Comparison of ENCODE assay signal across 8 cellular contexts in genomic region chr14:73058224-73058922, GRCh38. TPM values are rescaled to one million over a fixed set of nuclear protein-coding genes. Genes with fewer than 3 reads are reported as not detected.
DNase-seq lines count a peak whose midpoint lies in the region; ATAC-seq and TF ChIP-seq lines count a peak whose summit lies in the region.

RBM25 (plus strand) TSS chr14:73058534; CDS start chr14:73071642, 13,108 bp downstream.

- H3K9ac ChIP-seq in ES-I3 (ENCODE audit: low read depth, low read length): peak within 1 kb of the TSS; percentile 70
- peak within 1 kb of the TSS; percentile 99 for H3K9ac ChIP-seq in H9 (ENCODE audit: extremely low read depth, insufficient read length, low read length)
- H3K9ac ChIP-seq in Loucy (ENCODE audit: low read depth, low read length, poor library complexity, severe bottlenecking): peak within 1 kb of the TSS; percentile 91

- TF ChIP-seq CTCF in H9 (conservative IDR thresholded peaks at IDR 0.05): no peak
- no peak for TF ChIP-seq CTCF in Loucy (conservative IDR thresholded peaks at IDR 0.05; ENCODE audit: low read length)
- peak; percentile 10 for TF ChIP-seq CTCF in RWPE2 (IDR thresholded peaks at IDR 0.05; ENCODE audit: poor library complexity, severe bottlenecking)

- H3K9me3 ChIP-seq in ES-I3 (ENCODE audit: control insufficient read depth, insufficient read depth, low read length) (no peaks in the 10 kb centered on the region), H9 (ENCODE audit: control insufficient read depth, low read depth, low read length) (no peaks in the 10 kb centered on the region), Loucy (ENCODE audit: insufficient read depth, low read depth, low read length) (no peaks in the 10 kb centered on the region), RWPE2 (ENCODE audit: severe bottlenecking) (no peaks in the 10 kb centered on the region)

- DNase-seq in H9 (peak; percentile 97), RWPE2 (ENCODE audit: low spot score) (peak; percentile 98), fibroblast of peridontal ligament (ENCODE audit: extremely low read depth) (peak; percentile 100)
- DNase-seq in activated T-helper 2 cell treated with anti-CD3 and anti-CD28 coated beads, Interferon-gamma antibody, Interleukin-2, Interleukin-4, amounts not matched to agents 10 μg/mL and 5 μg/mL and 100 μg/mL, durations not matched to agents 14 hours and 24 hours and 36 hours (ENCODE audit: low spot score): peak; percentile 93
- DNase-seq in naive thymus-derived CD8-positive, alpha-beta T cell: peak; percentile 86 to 97 (median 94)
- peak; percentile 87 to 96 (median 93) for DNase-seq in stimulated activated naive CD4-positive, alpha-beta T cell (lab: John Stamatoyannopoulos, UW)

- peaks cover 8% of the 10 kb centered on the region; the same call in 1 of the 2 replicates for H3K4me1 ChIP-seq in ES-I3 (ENCODE audit: insufficient read depth, low read length)
- H3K4me1 ChIP-seq in H9 (ENCODE audit: insufficient read depth, low read length): no peaks in the 10 kb centered on the region
- peaks cover 37% of the 10 kb centered on the region for H3K4me1 ChIP-seq in Loucy (ENCODE audit: insufficient read depth, low read length, poor library complexity, severe bottlenecking)
- peaks cover 14% of the 10 kb centered on the region for H3K4me1 ChIP-seq in RWPE2 (ENCODE audit: insufficient read depth, poor library complexity, severe bottlenecking)

- H3K36me3 ChIP-seq in ES-I3 (ENCODE audit: insufficient read depth, low read length) (no peaks in the 10 kb centered on the region), Loucy (ENCODE audit: insufficient read depth, low read length) (peaks cover under 1% of the 10 kb centered on the region; the same call in 1 of the 2 replicates), RWPE2 (ENCODE audit: low read depth) (peaks cover 42% of the 10 kb centered on the region)

- H2BK15ac ChIP-seq in H9 (ENCODE audit: low read depth, low read length): no peak within 1 kb of the TSS

- H2AFZ ChIP-seq in H9 (ENCODE audit: low read length) (no peak within 1 kb of the TSS), Loucy (ENCODE audit: low read length) (peak within 1 kb of the TSS; percentile 92)

- H3K56ac ChIP-seq in H9 (ENCODE audit: insufficient read length, low read depth, low read length): no peak within 1 kb of the TSS

- peak within 1 kb of the TSS; percentile 97 for H3K18ac ChIP-seq in H9 (ENCODE audit: insufficient read length, low read depth, low read length)

- peaks cover 2% of the 10 kb centered on the region for H3K79me1 ChIP-seq in H9 (ENCODE audit: insufficient read depth, low read depth, low read length, poor library complexity, severe bottlenecking)

- H3K4me3 ChIP-seq in Loucy (ENCODE audit: low read length, poor library complexity, severe bottlenecking): peak within 1 kb of the TSS; percentile 83
- peak within 1 kb of the TSS; percentile 63 for H3K4me3 ChIP-seq in RWPE2 (ENCODE audit: severe bottlenecking)

- no CpG with 5 or more reads among the region's 57 CpGs for WGBS in H9 (ENCODE audit: extremely low coverage, insufficient read length, low lambda C conversion rate)

- H3K23me2 ChIP-seq in H9 (ENCODE audit: insufficient read length, low read depth, low read length, poor library complexity, severe bottlenecking): no peaks in the 10 kb centered on the region

- H3K4me3 Mint-ChIP-seq in H9: no peak within 1 kb of the TSS
- no peak within 1 kb of the TSS for H3K4me3 Mint-ChIP-seq in activated T-helper 2 cell treated with anti-CD3 and anti-CD28 coated beads, Interferon-gamma antibody, Interleukin-2, Interleukin-4, amounts not matched to agents 10 μg/mL and 5 μg/mL and 100 μg/mL, durations not matched to agents 14 hours and 24 hours and 36 hours (ENCODE audit: low read depth)
- no peak within 1 kb of the TSS for H3K4me3 Mint-ChIP-seq in naive thymus-derived CD8-positive, alpha-beta T cell

- peaks cover 4 to 37% (median 26%) of the 10 kb centered on the region in 3 experiments; a peak in 6 of 7 replicates for H3K36me3 Mint-ChIP-seq in H9 (ENCODE audit: insufficient read depth in 1 of 3, low read depth in 3 of 3)
- H3K36me3 Mint-ChIP-seq in activated T-helper 2 cell treated with anti-CD3 and anti-CD28 coated beads, Interferon-gamma antibody, Interleukin-2, Interleukin-4, amounts not matched to agents 10 μg/mL and 5 μg/mL and 100 μg/mL, durations not matched to agents 14 hours and 24 hours and 36 hours (ENCODE audit: low read depth): peaks cover 26% of the 10 kb centered on the region
- H3K36me3 Mint-ChIP-seq in naive thymus-derived CD8-positive, alpha-beta T cell: peaks cover 0 to 23% (median 3%) of the 10 kb centered on the region in 3 donors

- H2BK5ac ChIP-seq in H9 (ENCODE audit: insufficient read length, low read length): peak within 1 kb of the TSS; percentile 92

- H4K91ac ChIP-seq in H9 (ENCODE audit: insufficient read length, low read depth, low read length): no peak within 1 kb of the TSS

- H3K27ac ChIP-seq in H9 (ENCODE audit: insufficient read length, low read depth, low read length): peak within 1 kb of the TSS; percentile 92
- H3K27ac ChIP-seq in RWPE2 (ENCODE audit: poor library complexity, severe bottlenecking): peak within 1 kb of the TSS; percentile 76

- H3K79me2 ChIP-seq in H9 (ENCODE audit: insufficient read depth, low read length) (peaks cover 42% of the 10 kb centered on the region), Loucy (ENCODE audit: insufficient read depth, low read length) (peaks cover 47% of the 10 kb centered on the region)

- peak within 1 kb of the TSS in 1 of 3 experiments; percentile 77; a peak in 3 of 7 replicates for H3K27ac Mint-ChIP-seq in H9
- H3K27ac Mint-ChIP-seq in activated T-helper 2 cell treated with anti-CD3 and anti-CD28 coated beads, Interferon-gamma antibody, Interleukin-2, Interleukin-4, amounts not matched to agents 10 μg/mL and 5 μg/mL and 100 μg/mL, durations not matched to agents 14 hours and 24 hours and 36 hours: no peak within 1 kb of the TSS
- H3K27ac Mint-ChIP-seq in naive thymus-derived CD8-positive, alpha-beta T cell: no peak within 1 kb of the TSS

- H3K4me1 Mint-ChIP-seq in H9: peaks cover 32 to 36% of the 10 kb centered on the region in 2 experiments
- peaks cover 22% of the 10 kb centered on the region for H3K4me1 Mint-ChIP-seq in activated T-helper 2 cell treated with anti-CD3 and anti-CD28 coated beads, Interferon-gamma antibody, Interleukin-2, Interleukin-4, amounts not matched to agents 10 μg/mL and 5 μg/mL and 100 μg/mL, durations not matched to agents 14 hours and 24 hours and 36 hours (ENCODE audit: low read depth)
- H3K4me1 Mint-ChIP-seq in naive thymus-derived CD8-positive, alpha-beta T cell: peaks cover 13 to 51% (median 36%) of the 10 kb centered on the region in 4 donors

- H3F3A ChIP-seq in Loucy (ENCODE audit: low read depth): no peaks in the 10 kb centered on the region

- H3K27me3 Mint-ChIP-seq in H9 (ENCODE audit: low read depth): no peaks in the 10 kb centered on the region; the same call in 1 of the 2 replicates
- no peaks in the 10 kb centered on the region for H3K27me3 Mint-ChIP-seq in activated T-helper 2 cell treated with anti-CD3 and anti-CD28 coated beads, Interferon-gamma antibody, Interleukin-2, Interleukin-4, amounts not matched to agents 10 μg/mL and 5 μg/mL and 100 μg/mL, durations not matched to agents 14 hours and 24 hours and 36 hours (ENCODE audit: low read depth)
- no peaks in the 10 kb centered on the region for H3K27me3 Mint-ChIP-seq in naive thymus-derived CD8-positive, alpha-beta T cell

- H3K9me2 ChIP-seq in Loucy (replicated peaks; ENCODE audit: low read depth, low read length): no peaks in the 10 kb centered on the region

- H3K9me3 Mint-ChIP-seq in H9: no peaks in the 10 kb centered on the region; a peak in 1 of 5 replicates
- H3K9me3 Mint-ChIP-seq in activated T-helper 2 cell treated with anti-CD3 and anti-CD28 coated beads, Interferon-gamma antibody, Interleukin-2, Interleukin-4, amounts not matched to agents 10 μg/mL and 5 μg/mL and 100 μg/mL, durations not matched to agents 14 hours and 24 hours and 36 hours: no peaks in the 10 kb centered on the region
- H3K9me3 Mint-ChIP-seq in naive thymus-derived CD8-positive, alpha-beta T cell: no peaks in the 10 kb centered on the region

- POLR2A ChIA-PET in naive thymus-derived CD8-positive, alpha-beta T cell (lab: Charles Lee): interaction anchor here (0.6 to 4.4 kb wide), 21 partner anchors 9 to 1705 kb away, joined by 3 to 62 read pairs (median 4); partner anchors contain the start of genes ABCD4, ALDH6A1, DCAF4 and NUMB

- intact Hi-C loops in activated T-helper 2 cell treated with anti-CD3 and anti-CD28 coated beads, Interferon-gamma antibody, Interleukin-2, Interleukin-4, amounts not matched to agents 10 μg/mL and 5 μg/mL and 100 μg/mL, durations not matched to agents 14 hours and 24 hours and 36 hours (cut with micrococcal nuclease): loop anchor here (1.0 to 10.0 kb wide), 4 partner anchors 31 to 656 kb away; partner anchors contain the start of genes PNMA1, PSEN1, RIOX1 and ZFYVE1

- H3K23ac ChIP-seq in H9 (ENCODE audit: insufficient read length, low read depth, low read length): no peak within 1 kb of the TSS

- no peak within 1 kb of the TSS for H2BK20ac ChIP-seq in H9 (ENCODE audit: low read depth, low read length, poor library complexity, severe bottlenecking)

- peak; percentile 95 for ATAC-seq in RWPE2 (ENCODE audit: low read depth)
- peak; percentile 91 to 94 for ATAC-seq in naive thymus-derived CD8-positive, alpha-beta T cell

- no peak within 1 kb of the TSS for H2BK12ac ChIP-seq in H9 (ENCODE audit: insufficient read length, low read depth, low read length)

- H3K4me2 ChIP-seq in H9 (ENCODE audit: insufficient read depth, insufficient read length, low read length): peak within 1 kb of the TSS; percentile 81
- H3K4me2 ChIP-seq in Loucy (ENCODE audit: low read depth, low read length, poor library complexity, severe bottlenecking): peak within 1 kb of the TSS; percentile 78

- no peak within 1 kb of the TSS; the same call in 1 of the 2 replicates for H3K4ac ChIP-seq in H9 (ENCODE audit: low read depth, low read length)

- H2BK120ac ChIP-seq in H9 (ENCODE audit: low read depth, low read length, poor library complexity, severe bottlenecking): no peak within 1 kb of the TSS

- H3T11ph ChIP-seq in H9 (ENCODE audit: low read length): no peak within 1 kb of the TSS

- H3K27me3 ChIP-seq in H9 (ENCODE audit: insufficient read depth, low read length) (no peaks in the 10 kb centered on the region), Loucy (ENCODE audit: insufficient read depth, low read length, poor library complexity, severe bottlenecking) (no peaks in the 10 kb centered on the region), RWPE2 (ENCODE audit: insufficient read depth, poor library complexity, severe bottlenecking) (no peaks in the 10 kb centered on the region)

- H4K5ac ChIP-seq in H9 (ENCODE audit: insufficient read length, low read depth, low read length): peak within 1 kb of the TSS; percentile 60

- no peak within 1 kb of the TSS for H4K8ac ChIP-seq in H9 (replicated peaks; ENCODE audit: insufficient read length, low read depth, low read length)

- no peak within 1 kb of the TSS for H2AK5ac ChIP-seq in H9 (ENCODE audit: insufficient read length, low read length)

- peak within 1 kb of the TSS; percentile 99 for H3K14ac ChIP-seq in H9 (ENCODE audit: insufficient read depth, low read length)

- H4K20me1 ChIP-seq in H9 (ENCODE audit: control insufficient read depth, insufficient read depth, insufficient read length): no peaks in the 10 kb centered on the region
- H4K20me1 ChIP-seq in Loucy (ENCODE audit: insufficient read depth, low read length, poor library complexity, severe bottlenecking): peaks cover 41% of the 10 kb centered on the region

RNA-seq across cellular contexts. Expression of gene RBM25, which starts in this region (rescaled TPM):
- 133 and 138 TPM in 2 replicates for total RNA-seq in H9 (2021)
- total RNA-seq in activated T-helper 2 cell treated with anti-CD3 and anti-CD28 coated beads, Interferon-gamma antibody, Interleukin-2, Interleukin-4, amounts not matched to agents 10 μg/mL and 5 μg/mL and 100 μg/mL, durations not matched to agents 14 hours and 24 hours and 36 hours: 114 and 121 TPM in 2 replicates
- 100 to 1,000 TPM; 161 to 168 TPM for total RNA-seq in naive thymus-derived CD8-positive, alpha-beta T cell
- polyA plus RNA-seq in naive thymus-derived CD8-positive, alpha-beta T cell: 10 to 100 TPM; 40.7 to 64.8 (median 42.6) TPM

Comparison
In these comparisons a context has a peak if more than half of its experiments do, and no peak if none do; other contexts are left out.
1. Peak in every context shown above with its lines: DNase-seq, ATAC-seq, H3K4me3 ChIP-seq and H3K27ac ChIP-seq.